ENCODE assay signal across 1 cellular context in the genomic region with DNA sequence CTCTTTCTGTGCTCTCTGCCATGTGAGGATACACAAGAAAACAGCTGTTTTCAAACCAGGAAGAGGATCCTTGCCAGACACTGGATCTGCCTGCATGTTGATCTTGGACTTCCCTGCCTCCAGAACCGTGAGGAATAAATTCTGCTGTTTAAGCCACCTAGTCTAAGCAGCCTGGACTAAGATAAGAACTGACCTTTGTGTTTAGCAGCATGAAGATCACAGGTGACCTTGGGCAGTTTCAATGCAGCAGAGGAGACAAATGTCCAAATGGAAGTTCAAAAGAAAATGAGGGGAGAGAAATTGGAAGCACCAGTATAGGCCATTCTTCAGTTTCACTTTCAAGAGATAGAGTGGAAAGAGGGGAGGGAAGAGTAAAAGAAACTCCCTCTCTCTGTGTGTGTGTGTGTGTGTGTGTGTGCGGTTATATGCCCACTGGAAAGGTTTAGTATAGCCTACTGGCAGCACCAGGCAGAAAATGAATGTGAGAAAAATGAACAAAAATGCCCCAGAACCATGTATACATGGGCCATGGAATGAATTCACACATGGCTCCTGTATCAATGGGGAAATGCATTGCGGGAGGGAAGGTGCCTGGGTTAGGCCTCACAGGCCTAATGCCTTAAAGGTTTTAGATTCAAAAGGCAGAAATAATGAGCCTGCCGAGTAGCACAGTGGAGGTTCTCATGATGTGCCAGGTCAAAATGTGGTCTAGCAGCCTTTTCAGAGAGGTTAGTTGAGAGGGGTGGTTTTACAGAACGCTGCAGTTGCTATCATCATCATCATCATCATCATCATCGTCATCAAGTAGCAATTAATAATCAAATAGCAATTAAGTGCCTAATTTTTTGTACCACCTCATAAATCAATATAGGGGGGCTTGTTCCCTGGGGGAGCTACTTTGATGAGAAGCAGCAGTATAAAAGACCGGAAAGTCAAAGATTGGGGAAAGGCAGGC.
A peak's percentile ranks its signal among the peaks of the same experiment; 100 is the strongest.
TF ChIP-seq lines count a peak whose summit lies in the region.

No MANE protein-coding gene starts in this region.

TF ChIP-seq in HepG2, 621 proteins besides CTCF, POLR2A, EP300 and RAD21 (continued from another document and continues in another):
- TF ChIP-seq, protein P1, sequence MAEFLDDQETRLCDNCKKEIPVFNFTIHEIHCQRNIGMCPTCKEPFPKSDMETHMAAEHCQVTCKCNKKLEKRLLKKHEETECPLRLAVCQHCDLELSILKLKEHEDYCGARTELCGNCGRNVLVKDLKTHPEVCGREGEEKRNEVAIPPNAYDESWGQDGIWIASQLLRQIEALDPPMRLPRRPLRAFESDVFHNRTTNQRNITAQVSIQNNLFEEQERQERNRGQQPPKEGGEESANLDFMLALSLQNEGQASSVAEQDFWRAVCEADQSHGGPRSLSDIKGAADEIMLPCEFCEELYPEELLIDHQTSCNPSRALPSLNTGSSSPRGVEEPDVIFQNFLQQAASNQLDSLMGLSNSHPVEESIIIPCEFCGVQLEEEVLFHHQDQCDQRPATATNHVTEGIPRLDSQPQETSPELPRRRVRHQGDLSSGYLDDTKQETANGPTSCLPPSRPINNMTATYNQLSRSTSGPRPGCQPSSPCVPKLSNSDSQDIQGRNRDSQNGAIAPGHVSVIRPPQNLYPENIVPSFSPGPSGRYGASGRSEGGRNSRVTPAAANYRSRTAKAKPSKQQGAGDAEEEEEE (CRISPR knock-in tag; IDR thresholded peaks at IDR 0.05; ENCODE audit: borderline replicate concordance) = peak; percentile 84; the same call in 1 of the 2 replicates
- peak; percentile 72 for TF ChIP-seq CREB1 (IDR thresholded peaks at IDR 0.05)
- TF ChIP-seq CREB1 (CRISPR knock-in tag; IDR thresholded peaks at IDR 0.05) = peak; percentile 21; the same call in 1 of the 2 replicates
- TF ChIP-seq, protein P2, sequence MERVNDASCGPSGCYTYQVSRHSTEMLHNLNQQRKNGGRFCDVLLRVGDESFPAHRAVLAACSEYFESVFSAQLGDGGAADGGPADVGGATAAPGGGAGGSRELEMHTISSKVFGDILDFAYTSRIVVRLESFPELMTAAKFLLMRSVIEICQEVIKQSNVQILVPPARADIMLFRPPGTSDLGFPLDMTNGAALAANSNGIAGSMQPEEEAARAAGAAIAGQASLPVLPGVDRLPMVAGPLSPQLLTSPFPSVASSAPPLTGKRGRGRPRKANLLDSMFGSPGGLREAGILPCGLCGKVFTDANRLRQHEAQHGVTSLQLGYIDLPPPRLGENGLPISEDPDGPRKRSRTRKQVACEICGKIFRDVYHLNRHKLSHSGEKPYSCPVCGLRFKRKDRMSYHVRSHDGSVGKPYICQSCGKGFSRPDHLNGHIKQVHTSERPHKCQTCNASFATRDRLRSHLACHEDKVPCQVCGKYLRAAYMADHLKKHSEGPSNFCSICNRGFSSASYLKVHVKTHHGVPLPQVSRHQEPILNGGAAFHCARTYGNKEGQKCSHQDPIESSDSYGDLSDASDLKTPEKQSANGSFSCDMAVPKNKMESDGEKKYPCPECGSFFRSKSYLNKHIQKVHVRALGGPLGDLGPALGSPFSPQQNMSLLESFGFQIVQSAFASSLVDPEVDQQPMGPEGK (CRISPR knock-in tag; IDR thresholded peaks at IDR 0.05) = 0 out of 2 replicates have a peak, but pooled peaks have one; percentile 13
- TF ChIP-seq, protein P3, sequence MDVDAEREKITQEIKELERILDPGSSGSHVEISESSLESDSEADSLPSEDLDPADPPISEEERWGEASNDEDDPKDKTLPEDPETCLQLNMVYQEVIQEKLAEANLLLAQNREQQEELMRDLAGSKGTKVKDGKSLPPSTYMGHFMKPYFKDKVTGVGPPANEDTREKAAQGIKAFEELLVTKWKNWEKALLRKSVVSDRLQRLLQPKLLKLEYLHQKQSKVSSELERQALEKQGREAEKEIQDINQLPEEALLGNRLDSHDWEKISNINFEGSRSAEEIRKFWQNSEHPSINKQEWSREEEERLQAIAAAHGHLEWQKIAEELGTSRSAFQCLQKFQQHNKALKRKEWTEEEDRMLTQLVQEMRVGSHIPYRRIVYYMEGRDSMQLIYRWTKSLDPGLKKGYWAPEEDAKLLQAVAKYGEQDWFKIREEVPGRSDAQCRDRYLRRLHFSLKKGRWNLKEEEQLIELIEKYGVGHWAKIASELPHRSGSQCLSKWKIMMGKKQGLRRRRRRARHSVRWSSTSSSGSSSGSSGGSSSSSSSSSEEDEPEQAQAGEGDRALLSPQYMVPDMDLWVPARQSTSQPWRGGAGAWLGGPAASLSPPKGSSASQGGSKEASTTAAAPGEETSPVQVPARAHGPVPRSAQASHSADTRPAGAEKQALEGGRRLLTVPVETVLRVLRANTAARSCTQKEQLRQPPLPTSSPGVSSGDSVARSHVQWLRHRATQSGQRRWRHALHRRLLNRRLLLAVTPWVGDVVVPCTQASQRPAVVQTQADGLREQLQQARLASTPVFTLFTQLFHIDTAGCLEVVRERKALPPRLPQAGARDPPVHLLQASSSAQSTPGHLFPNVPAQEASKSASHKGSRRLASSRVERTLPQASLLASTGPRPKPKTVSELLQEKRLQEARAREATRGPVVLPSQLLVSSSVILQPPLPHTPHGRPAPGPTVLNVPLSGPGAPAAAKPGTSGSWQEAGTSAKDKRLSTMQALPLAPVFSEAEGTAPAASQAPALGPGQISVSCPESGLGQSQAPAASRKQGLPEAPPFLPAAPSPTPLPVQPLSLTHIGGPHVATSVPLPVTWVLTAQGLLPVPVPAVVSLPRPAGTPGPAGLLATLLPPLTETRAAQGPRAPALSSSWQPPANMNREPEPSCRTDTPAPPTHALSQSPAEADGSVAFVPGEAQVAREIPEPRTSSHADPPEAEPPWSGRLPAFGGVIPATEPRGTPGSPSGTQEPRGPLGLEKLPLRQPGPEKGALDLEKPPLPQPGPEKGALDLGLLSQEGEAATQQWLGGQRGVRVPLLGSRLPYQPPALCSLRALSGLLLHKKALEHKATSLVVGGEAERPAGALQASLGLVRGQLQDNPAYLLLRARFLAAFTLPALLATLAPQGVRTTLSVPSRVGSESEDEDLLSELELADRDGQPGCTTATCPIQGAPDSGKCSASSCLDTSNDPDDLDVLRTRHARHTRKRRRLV (CRISPR knock-in tag; IDR thresholded peaks at IDR 0.05) = no peak
- TF ChIP-seq, protein P4, sequence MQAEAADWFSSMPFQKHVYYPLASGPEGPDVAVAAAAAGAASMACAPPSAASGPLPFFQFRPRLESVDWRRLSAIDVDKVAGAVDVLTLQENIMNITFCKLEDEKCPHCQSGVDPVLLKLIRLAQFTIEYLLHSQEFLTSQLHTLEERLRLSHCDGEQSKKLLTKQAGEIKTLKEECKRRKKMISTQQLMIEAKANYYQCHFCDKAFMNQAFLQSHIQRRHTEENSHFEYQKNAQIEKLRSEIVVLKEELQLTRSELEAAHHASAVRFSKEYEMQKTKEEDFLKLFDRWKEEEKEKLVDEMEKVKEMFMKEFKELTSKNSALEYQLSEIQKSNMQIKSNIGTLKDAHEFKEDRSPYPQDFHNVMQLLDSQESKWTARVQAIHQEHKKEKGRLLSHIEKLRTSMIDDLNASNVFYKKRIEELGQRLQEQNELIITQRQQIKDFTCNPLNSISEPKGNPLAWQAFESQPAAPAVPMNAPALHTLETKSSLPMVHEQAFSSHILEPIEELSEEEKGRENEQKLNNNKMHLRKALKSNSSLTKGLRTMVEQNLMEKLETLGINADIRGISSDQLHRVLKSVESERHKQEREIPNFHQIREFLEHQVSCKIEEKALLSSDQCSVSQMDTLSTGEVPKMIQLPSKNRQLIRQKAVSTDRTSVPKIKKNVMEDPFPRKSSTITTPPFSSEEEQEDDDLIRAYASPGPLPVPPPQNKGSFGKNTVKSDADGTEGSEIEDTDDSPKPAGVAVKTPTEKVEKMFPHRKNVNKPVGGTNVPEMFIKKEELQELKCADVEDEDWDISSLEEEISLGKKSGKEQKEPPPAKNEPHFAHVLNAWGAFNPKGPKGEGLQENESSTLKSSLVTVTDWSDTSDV (CRISPR knock-in tag; IDR thresholded peaks at IDR 0.05) = no peak
- no peak for TF ChIP-seq SYNCRIP (IDR thresholded peaks at IDR 0.05; ENCODE audit: insufficient read depth, low read depth, low read length)
- TF ChIP-seq, protein P5, sequence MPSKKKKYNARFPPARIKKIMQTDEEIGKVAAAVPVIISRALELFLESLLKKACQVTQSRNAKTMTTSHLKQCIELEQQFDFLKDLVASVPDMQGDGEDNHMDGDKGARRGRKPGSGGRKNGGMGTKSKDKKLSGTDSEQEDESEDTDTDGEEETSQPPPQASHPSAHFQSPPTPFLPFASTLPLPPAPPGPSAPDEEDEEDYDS (CRISPR knock-in tag; IDR thresholded peaks at IDR 0.05) = 0 out of 2 replicates have a peak, but pooled peaks have one; percentile 19
- TF ChIP-seq ZNF350 (CRISPR knock-in tag; IDR thresholded peaks at IDR 0.05; ENCODE audit: borderline replicate concordance, low read depth) = 0 out of 2 replicates have a peak, but pooled peaks have one; percentile 11
- TF ChIP-seq, protein P6, sequence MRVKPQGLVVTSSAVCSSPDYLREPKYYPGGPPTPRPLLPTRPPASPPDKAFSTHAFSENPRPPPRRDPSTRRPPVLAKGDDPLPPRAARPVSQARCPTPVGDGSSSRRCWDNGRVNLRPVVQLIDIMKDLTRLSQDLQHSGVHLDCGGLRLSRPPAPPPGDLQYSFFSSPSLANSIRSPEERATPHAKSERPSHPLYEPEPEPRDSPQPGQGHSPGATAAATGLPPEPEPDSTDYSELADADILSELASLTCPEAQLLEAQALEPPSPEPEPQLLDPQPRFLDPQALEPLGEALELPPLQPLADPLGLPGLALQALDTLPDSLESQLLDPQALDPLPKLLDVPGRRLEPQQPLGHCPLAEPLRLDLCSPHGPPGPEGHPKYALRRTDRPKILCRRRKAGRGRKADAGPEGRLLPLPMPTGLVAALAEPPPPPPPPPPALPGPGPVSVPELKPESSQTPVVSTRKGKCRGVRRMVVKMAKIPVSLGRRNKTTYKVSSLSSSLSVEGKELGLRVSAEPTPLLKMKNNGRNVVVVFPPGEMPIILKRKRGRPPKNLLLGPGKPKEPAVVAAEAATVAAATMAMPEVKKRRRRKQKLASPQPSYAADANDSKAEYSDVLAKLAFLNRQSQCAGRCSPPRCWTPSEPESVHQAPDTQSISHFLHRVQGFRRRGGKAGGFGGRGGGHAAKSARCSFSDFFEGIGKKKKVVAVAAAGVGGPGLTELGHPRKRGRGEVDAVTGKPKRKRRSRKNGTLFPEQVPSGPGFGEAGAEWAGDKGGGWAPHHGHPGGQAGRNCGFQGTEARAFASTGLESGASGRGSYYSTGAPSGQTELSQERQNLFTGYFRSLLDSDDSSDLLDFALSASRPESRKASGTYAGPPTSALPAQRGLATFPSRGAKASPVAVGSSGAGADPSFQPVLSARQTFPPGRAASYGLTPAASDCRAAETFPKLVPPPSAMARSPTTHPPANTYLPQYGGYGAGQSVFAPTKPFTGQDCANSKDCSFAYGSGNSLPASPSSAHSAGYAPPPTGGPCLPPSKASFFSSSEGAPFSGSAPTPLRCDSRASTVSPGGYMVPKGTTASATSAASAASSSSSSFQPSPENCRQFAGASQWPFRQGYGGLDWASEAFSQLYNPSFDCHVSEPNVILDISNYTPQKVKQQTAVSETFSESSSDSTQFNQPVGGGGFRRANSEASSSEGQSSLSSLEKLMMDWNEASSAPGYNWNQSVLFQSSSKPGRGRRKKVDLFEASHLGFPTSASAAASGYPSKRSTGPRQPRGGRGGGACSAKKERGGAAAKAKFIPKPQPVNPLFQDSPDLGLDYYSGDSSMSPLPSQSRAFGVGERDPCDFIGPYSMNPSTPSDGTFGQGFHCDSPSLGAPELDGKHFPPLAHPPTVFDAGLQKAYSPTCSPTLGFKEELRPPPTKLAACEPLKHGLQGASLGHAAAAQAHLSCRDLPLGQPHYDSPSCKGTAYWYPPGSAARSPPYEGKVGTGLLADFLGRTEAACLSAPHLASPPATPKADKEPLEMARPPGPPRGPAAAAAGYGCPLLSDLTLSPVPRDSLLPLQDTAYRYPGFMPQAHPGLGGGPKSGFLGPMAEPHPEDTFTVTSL (CRISPR knock-in tag; IDR thresholded peaks at IDR 0.05; ENCODE audit: borderline replicate concordance) = peak; percentile 46; the same call in 1 of the 2 replicates
- TF ChIP-seq FOXA3 (CRISPR knock-in tag; IDR thresholded peaks at IDR 0.05) = peak; percentile 39
- no peak for TF ChIP-seq SOX13 (IDR thresholded peaks at IDR 0.05)
- peak in 1 of 2 experiments; percentile 34; a peak in 1 of 4 replicates for TF ChIP-seq SOX13 (CRISPR knock-in tag; conservative IDR thresholded peaks at IDR 0.05 in 1 of 2, IDR thresholded peaks at IDR 0.05 in 1 of 2)
- TF ChIP-seq RBM39 (IDR thresholded peaks at IDR 0.05; ENCODE audit: low read depth, low read length, poor library complexity, severe bottlenecking) = no peak
- TF ChIP-seq NCOR1 (IDR thresholded peaks at IDR 0.05; ENCODE audit: borderline replicate concordance, low read length) = peak; percentile 57; the same call in 1 of the 2 replicates
- 0 out of 2 replicates have a peak, but pooled peaks have one; percentile 28 for TF ChIP-seq PHF8 (CRISPR knock-in tag; IDR thresholded peaks at IDR 0.05)
- TF ChIP-seq PAWR (CRISPR knock-in tag; IDR thresholded peaks at IDR 0.05; ENCODE audit: borderline replicate concordance) = no peak
- no peak for TF ChIP-seq CAMTA2 (CRISPR knock-in tag; IDR thresholded peaks at IDR 0.05; ENCODE audit: borderline replicate concordance)
- TF ChIP-seq FLYWCH1 (CRISPR knock-in tag; IDR thresholded peaks at IDR 0.05) = 0 out of 2 replicates have a peak, but pooled peaks have one; percentile 2
- TF ChIP-seq TBX2 (CRISPR knock-in tag; IDR thresholded peaks at IDR 0.05; ENCODE audit: borderline replicate concordance) = peak; percentile 53; the same call in 1 of the 2 replicates
- no peak for TF ChIP-seq SALL2 (CRISPR knock-in tag; IDR thresholded peaks at IDR 0.05)
- TF ChIP-seq NFKBIZ (CRISPR knock-in tag; IDR thresholded peaks at IDR 0.05) = no peak
- TF ChIP-seq ELF1 (CRISPR knock-in tag; IDR thresholded peaks at IDR 0.05) = peak; percentile 29; the same call in 1 of the 2 replicates
- TF ChIP-seq NCOA2 (CRISPR knock-in tag; IDR thresholded peaks at IDR 0.05) = 0 out of 2 replicates have a peak, but pooled peaks have one; percentile 22
